In genomic region chr1:145425436-145426029, GRCh38 we compare ENCODE assay signal across 8 cellular contexts. TPM values are rescaled to one million over a fixed set of nuclear protein-coding genes. Genes with fewer than 3 reads are reported as not detected.
A peak's percentile ranks its signal among the peaks of the same experiment; 100 is the strongest.
DNase-seq lines count a peak whose midpoint lies in the region; ATAC-seq and TF ChIP-seq lines count a peak whose summit lies in the region.

TSS of gene NBPF20 (minus strand) at chr1:145425603. CDS start at chr1:145405272, 20,331 bp downstream.

- TF ChIP-seq POLR2A in GM18951 (IDR thresholded peaks at IDR 0.05; ENCODE audit: extremely low read depth, insufficient read depth, insufficient read length): peak; percentile 41

- H3K4me3 ChIP-seq in colonic mucosa (peak within 1 kb of the TSS; percentile 54), left lung (peak within 1 kb of the TSS; percentile 56 to 61)

- H3K27me3 ChIP-seq in colonic mucosa (peaks cover 9% of the 10 kb centered on the region), left lung (peaks cover 18 to 56% of the 10 kb centered on the region in 2 donors)

- TF ChIP-seq CTCF in colonic mucosa (IDR thresholded peaks at IDR 0.05): no peak
- no peak for TF ChIP-seq CTCF in left lung (IDR thresholded peaks at IDR 0.05)

- DNase-seq in AG08395 (ENCODE audit: low spot score) (peak; percentile 84), NCI-H345 treated with DMSO at 0.1 percent for 48 hours (lab: John Stamatoyannopoulos, UW; ENCODE audit: unreplicated experiment) (peak; percentile 94), colonic mucosa (peak; percentile 88), left lung (peak; percentile 82 to 94)
- peak; percentile 73 to 74 for DNase-seq in activated CD4-positive, alpha-beta T cell treated with anti-CD3 and anti-CD28 coated beads for 4 hours
- peak; percentile 67 for DNase-seq in stimulated activated CD4-positive, alpha-beta T cell treated with anti-CD3 and anti-CD28 coated beads, Interleukin-1b, Interleukin-23, amount 100 ng/mL, for 48 hours

- intact Hi-C loops in colonic mucosa (cut with DNase I) (no loop called here), left lung (cut with DNase I) (no loop called here)

- in situ Hi-C loops in GM18951 (cut with MboI; ENCODE audit: low sequenced_read_pairs, unreplicated experiment): no loop called here

- H3K4me1 ChIP-seq in colonic mucosa (no peaks in the 10 kb centered on the region), left lung (peaks cover 2 to 11% of the 10 kb centered on the region in 2 donors)

- ATAC-seq in HG03175 (IDR thresholded peaks at IDR 0.05; ENCODE audit: unreplicated experiment): peak; percentile 91
- ATAC-seq in left lung: peak; percentile 100

- peak within 1 kb of the TSS in 1 of 2 donors; percentile 46 for H3K9ac ChIP-seq in colonic mucosa (ENCODE audit: low read depth in 2 of 2, low read length in 2 of 2)

- no peak within 1 kb of the TSS for H3K27ac ChIP-seq in colonic mucosa
- peak within 1 kb of the TSS in 1 of 2 donors; percentile 37 for H3K27ac ChIP-seq in left lung

- H3K9me3 ChIP-seq in colonic mucosa (no peaks in the 10 kb centered on the region), left lung (peaks cover 0 to 6% of the 10 kb centered on the region in 2 donors)

- H3K36me3 ChIP-seq in colonic mucosa (no peaks in the 10 kb centered on the region), left lung (no peaks in the 10 kb centered on the region)

RNA-seq across cellular contexts. Expression of gene NBPF20, which starts in this region (rescaled TPM):
- total RNA-seq in colonic mucosa (1 to 10 TPM; 2.1 to 3.3 TPM), left lung (1 to 10 TPM; 4.3 to 4.7 TPM)
